Comparison of ENCODE assay signal across 8 cellular contexts in genomic region chr20:14142171-14142570, GRCh38.
DNase-seq lines count a peak whose midpoint lies in the region; ATAC-seq and TF ChIP-seq lines count a peak whose summit lies in the region.

No MANE protein-coding gene starts in this region.

- no peaks in the 10 kb centered on the region for H3K4me1 Mint-ChIP-seq in stimulated activated naive CD8-positive, alpha-beta T cell treated with anti-CD3 and anti-CD28 coated beads, Interleukin-15, amount 100 ng/mL, for 72 hours
- H3K4me1 Mint-ChIP-seq in type B pancreatic cell (ENCODE audit: unreplicated experiment) = peaks cover 14% of the 10 kb centered on the region
- H3K4me1 Mint-ChIP-seq in CD4-positive, alpha-beta memory T cell = no peaks in the 10 kb centered on the region

- H3K9me3 ChIP-seq in CD4-positive, alpha-beta memory T cell (ENCODE audit: control insufficient read depth in 1 of 2, low read length in 2 of 2) = no peaks in the 10 kb centered on the region

- ATAC-seq in stimulated activated naive CD8-positive, alpha-beta T cell treated with anti-CD3 and anti-CD28 coated beads, Interleukin-15, Interleukin-2, amounts not matched to agents 100 U/mL and 50 U/mL, for 24 hours = no peak
- ATAC-seq in stimulated activated naive CD8-positive, alpha-beta T cell treated with anti-CD3 and anti-CD28 coated beads, Interleukin-15, amount 100 ng/mL, for 72 hours = no peak

- no peaks in the 10 kb centered on the region for H3K27me3 ChIP-seq in CD4-positive, alpha-beta memory T cell (ENCODE audit: insufficient read depth, low read length)

- no peaks in the 10 kb centered on the region for H3K36me3 Mint-ChIP-seq in type B pancreatic cell
- no peaks in the 10 kb centered on the region for H3K36me3 Mint-ChIP-seq in CD4-positive, alpha-beta memory T cell

- no peak overlapping the region for H3K4me3 ChIP-seq in CD4-positive, alpha-beta memory T cell (ENCODE audit: low read length in 2 of 2)

- CTCF ChIA-PET in CD4-positive, alpha-beta memory T cell (lab: Charles Lee; ENCODE audit: partially characterized antibody) = no interaction called here

- POLR2A ChIA-PET in CD4-positive, alpha-beta memory T cell (lab: Charles Lee; ENCODE audit: partially characterized antibody) = no interaction called here

- peak; percentile 89 for TF ChIP-seq CTCF in type B pancreatic cell (conservative IDR thresholded peaks at IDR 0.05)

- no peaks in the 10 kb centered on the region for H3K4me1 ChIP-seq in CD4-positive, alpha-beta memory T cell (ENCODE audit: insufficient read depth, low read length)

- peak; percentile 3 for DNase-seq in stimulated activated naive CD8-positive, alpha-beta T cell treated with anti-CD3 and anti-CD28 coated beads, Interleukin-15, Interleukin-2, amounts not matched to agents 100 U/mL and 50 U/mL, for 24 hours
- DNase-seq in stimulated activated naive CD8-positive, alpha-beta T cell treated with anti-CD3 and anti-CD28 coated beads, Interleukin-15, amount 100 ng/mL, for 72 hours = no peak
- DNase-seq in NCI-H2081 treated with DMSO at 0.1 percent for 48 hours (lab: John Stamatoyannopoulos, UW) (peak; percentile 68), astrocyte of the hippocampus (ENCODE audit: low read depth, low spot score) (peak; percentile 78), iPS-NIHi11 (ENCODE audit: low spot score) (peak; percentile 70), type B pancreatic cell (ENCODE audit: extremely low spot score, unreplicated experiment) (no peak), activated gamma-delta T cell (lab: John Stamatoyannopoulos, UW) (no peak)
- no peak for DNase-seq in CD4-positive, alpha-beta memory T cell

- no peak overlapping the region for H3K27ac ChIP-seq in CD4-positive, alpha-beta memory T cell (ENCODE audit: low read depth, low read length)

- H3K36me3 ChIP-seq in CD4-positive, alpha-beta memory T cell (ENCODE audit: insufficient read depth, low read length) = no peaks in the 10 kb centered on the region

- no peaks in the 10 kb centered on the region for H3K27me3 Mint-ChIP-seq in stimulated activated naive CD8-positive, alpha-beta T cell treated with anti-CD3 and anti-CD28 coated beads, Interleukin-15, amount 100 ng/mL, for 72 hours
- H3K27me3 Mint-ChIP-seq in type B pancreatic cell = no peaks in the 10 kb centered on the region
- H3K27me3 Mint-ChIP-seq in CD4-positive, alpha-beta memory T cell = no peaks in the 10 kb centered on the region

- peaks cover 0 to 5% of the 10 kb centered on the region in 2 donors for H3K9me3 Mint-ChIP-seq in stimulated activated naive CD8-positive, alpha-beta T cell treated with anti-CD3 and anti-CD28 coated beads, Interleukin-15, amount 100 ng/mL, for 72 hours
- H3K9me3 Mint-ChIP-seq in type B pancreatic cell = peaks cover 4% of the 10 kb centered on the region
- H3K9me3 Mint-ChIP-seq in CD4-positive, alpha-beta memory T cell = peaks cover 0 to 4% (median 3%) of the 10 kb centered on the region in 8 donors

- no peak overlapping the region for H3K4me3 Mint-ChIP-seq in stimulated activated naive CD8-positive, alpha-beta T cell treated with anti-CD3 and anti-CD28 coated beads, Interleukin-15, amount 100 ng/mL, for 72 hours
- H3K4me3 Mint-ChIP-seq in type B pancreatic cell = no peak overlapping the region
- no peak overlapping the region for H3K4me3 Mint-ChIP-seq in CD4-positive, alpha-beta memory T cell

- intact Hi-C loops in CD4-positive, alpha-beta memory T cell (cut with micrococcal nuclease) = no loop called here

- H3K27ac Mint-ChIP-seq in stimulated activated naive CD8-positive, alpha-beta T cell treated with anti-CD3 and anti-CD28 coated beads, Interleukin-15, amount 100 ng/mL, for 72 hours = no peak overlapping the region
- peak overlapping the region; percentile 14 for H3K27ac Mint-ChIP-seq in type B pancreatic cell
- H3K27ac Mint-ChIP-seq in CD4-positive, alpha-beta memory T cell = no peak overlapping the region

Comparison
In these comparisons a context has a peak if more than half of its experiments do, and no peak if none do; other contexts are left out.
1. DNase-seq: peak in stimulated activated naive CD8-positive, alpha-beta T cell treated with anti-CD3 and anti-CD28 coated beads, Interleukin-15, Interleukin-2, amounts not matched to agents 100 U/mL and 50 U/mL, for 24 hours (single experiment), NCI-H2081 treated with DMSO at 0.1 percent for 48 hours (single experiment), astrocyte of the hippocampus (single experiment) and iPS-NIHi11 (single experiment); none in stimulated activated naive CD8-positive, alpha-beta T cell treated with anti-CD3 and anti-CD28 coated beads, Interleukin-15, amount 100 ng/mL, for 72 hours (0 of 2), type B pancreatic cell (single experiment), activated gamma-delta T cell (single experiment) and CD4-positive, alpha-beta memory T cell (0 of 5).